In the genomic region with DNA sequence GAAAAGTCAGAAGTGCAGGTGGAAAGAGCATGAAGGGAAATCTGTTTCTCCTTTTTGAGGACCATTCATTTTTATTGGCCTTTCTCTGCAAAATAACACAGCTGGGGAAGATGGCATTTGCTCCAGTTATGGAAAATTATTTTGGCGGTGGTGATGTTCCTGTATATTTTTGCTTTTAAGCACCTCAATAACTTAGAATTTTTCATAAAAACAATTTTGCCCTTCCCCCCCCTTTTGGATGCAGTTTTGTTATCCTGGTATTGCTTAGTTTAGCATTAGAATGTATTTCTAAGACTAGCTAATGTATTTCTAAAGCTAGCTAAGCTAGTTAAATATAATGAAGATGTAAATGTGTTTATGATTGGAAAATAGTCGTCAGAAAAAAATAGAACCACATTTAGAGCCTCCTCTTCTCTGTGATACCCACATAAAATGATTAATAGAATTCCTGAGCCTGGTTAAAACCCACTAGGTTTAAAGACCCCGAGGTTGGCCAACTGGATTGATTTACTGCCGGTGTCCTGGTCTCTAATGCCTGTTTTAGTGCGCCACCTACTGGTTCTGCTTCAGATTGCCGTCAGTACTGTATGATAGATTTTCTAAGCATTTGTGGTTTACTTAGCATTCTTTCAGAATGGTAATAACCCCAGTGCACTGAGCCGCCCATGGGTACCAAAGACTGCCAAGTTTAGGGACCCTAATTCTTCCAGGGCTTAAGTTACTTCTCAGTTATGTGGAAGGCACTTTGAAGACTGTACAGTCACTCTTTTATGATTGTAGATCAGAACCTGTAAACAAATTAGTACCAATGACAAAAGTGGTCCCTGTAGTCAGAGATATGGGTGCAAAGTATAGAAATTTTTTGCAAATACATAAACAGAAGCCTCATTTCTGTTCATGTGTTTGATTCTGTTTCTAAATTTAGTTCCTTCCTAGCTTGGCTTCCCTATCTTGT, we compare ENCODE assay signal across 8 cellular contexts. TPM values are rescaled to one million over a fixed set of nuclear protein-coding genes. Genes with fewer than 3 reads are reported as not detected.
DNase-seq lines count a peak whose midpoint lies in the region; ATAC-seq lines count a peak whose summit lies in the region.

No MANE protein-coding gene starts in this region.

- no peaks in the 10 kb centered on the region for H3K9me3 Mint-ChIP-seq in activated CD4-positive, alpha-beta memory T cell treated with anti-CD3 and anti-CD28 coated beads, Interleukin-2, amount 10 ng/mL, durations not matched to agents 7 days and 5 days

- H3K4me1 Mint-ChIP-seq in activated CD4-positive, alpha-beta memory T cell treated with anti-CD3 and anti-CD28 coated beads, Interleukin-2, amount 10 ng/mL, durations not matched to agents 7 days and 5 days, result peaks cover 59% of the 10 kb centered on the region

- DNase-seq in NCI-H82 treated with DMSO at 0.1 percent for 48 hours (lab: John Stamatoyannopoulos, UW; ENCODE audit: unreplicated experiment) (peak; percentile 21), ecto neural progenitor cell (ENCODE audit: low spot score) (peak; percentile 81), medulla oblongata (ENCODE audit: extremely low spot score) (peak; percentile 94)
- DNase-seq in activated CD4-positive, alpha-beta memory T cell treated with anti-CD3 and anti-CD28 coated beads, Interleukin-2, amount 10 ng/mL, durations not matched to agents 7 days and 5 days, result peak; percentile 83
- DNase-seq in stimulated activated CD4-positive, alpha-beta T cell treated with anti-CD3 and anti-CD28 coated beads, TNF-alpha, amount 100 ng/mL, for 4 hours (ENCODE audit: low read depth in 3 of 3), result peak; percentile 65 to 73 (median 66)

- no peak overlapping the region for H3K4me3 Mint-ChIP-seq in activated CD4-positive, alpha-beta memory T cell treated with anti-CD3 and anti-CD28 coated beads, Interleukin-2, amount 10 ng/mL, durations not matched to agents 7 days and 5 days

- ATAC-seq in GM18520 (IDR thresholded peaks at IDR 0.05; ENCODE audit: unreplicated experiment), result peak; percentile 56
- ATAC-seq in HG03520 (IDR thresholded peaks at IDR 0.05; ENCODE audit: unreplicated experiment), result peak; percentile 59
- ATAC-seq in HG02970 (IDR thresholded peaks at IDR 0.05; ENCODE audit: low FRiP score, unreplicated experiment), result no peak

- H3K27me3 Mint-ChIP-seq in activated CD4-positive, alpha-beta memory T cell treated with anti-CD3 and anti-CD28 coated beads, Interleukin-2, amount 10 ng/mL, durations not matched to agents 7 days and 5 days, result no peaks in the 10 kb centered on the region

- no peak overlapping the region for H3K27ac Mint-ChIP-seq in activated CD4-positive, alpha-beta memory T cell treated with anti-CD3 and anti-CD28 coated beads, Interleukin-2, amount 10 ng/mL, durations not matched to agents 7 days and 5 days

- POLR2A ChIA-PET in activated CD4-positive, alpha-beta memory T cell treated with anti-CD3 and anti-CD28 coated beads, Interleukin-2, amount 10 ng/mL, durations not matched to agents 7 days and 5 days (lab: Charles Lee), result interaction anchor here (1.0 to 1.8 kb wide), 5 partner anchors 19 to 496 kb away, joined by 4 to 9 read pairs (median 4); no protein-coding TSS in a partner anchor

- CTCF ChIA-PET in activated CD4-positive, alpha-beta memory T cell treated with anti-CD3 and anti-CD28 coated beads, Interleukin-2, amount 10 ng/mL, durations not matched to agents 7 days and 5 days (lab: Charles Lee), result interaction anchor here (0.6 to 6.0 kb wide), 29 partner anchors 9 to 613 kb away, joined by 3 to 89 read pairs (median 3); a partner anchor contains a TSS

- peaks cover 10% of the 10 kb centered on the region for H3K36me3 Mint-ChIP-seq in activated CD4-positive, alpha-beta memory T cell treated with anti-CD3 and anti-CD28 coated beads, Interleukin-2, amount 10 ng/mL, durations not matched to agents 7 days and 5 days (ENCODE audit: low read depth)

RNA-seq across cellular contexts. Expression of a gene that starts 11.4 kb away (rescaled TPM):
- 10 to 100 TPM; 21.9 to 22.1 TPM for total RNA-seq in activated CD4-positive, alpha-beta memory T cell treated with anti-CD3 and anti-CD28 coated beads, Interleukin-2, amount 10 ng/mL, durations not matched to agents 7 days and 5 days

Comparison
In these comparisons a context has a peak if more than half of its experiments do, and no peak if none do; other contexts are left out.
1. DNase-seq: peak in every context shown above with its lines; median percentile 94 in medulla oblongata; 83 in activated CD4-positive, alpha-beta memory T cell treated with anti-CD3 and anti-CD28 coated beads, Interleukin-2, amount 10 ng/mL, durations not matched to agents 7 days and 5 days; 81 in ecto neural progenitor cell; 66 in stimulated activated CD4-positive, alpha-beta T cell treated with anti-CD3 and anti-CD28 coated beads, TNF-alpha, amount 100 ng/mL, for 4 hours; 21 in NCI-H82 treated with DMSO at 0.1 percent for 48 hours.